ENCODE assay signal across 8 cellular contexts in genomic region chrX:134373736-134374135, GRCh38. TPM values are rescaled to one million over a fixed set of nuclear protein-coding genes. Genes with fewer than 3 reads are reported as not detected.
DNase-seq lines count a peak whose midpoint lies in the region; ATAC-seq and TF ChIP-seq lines count a peak whose summit lies in the region.

No MANE protein-coding gene starts in this region.

- H3K4me1 Mint-ChIP-seq in MCF 10A (ENCODE audit: insufficient read depth, unreplicated experiment) (no peaks in the 10 kb centered on the region), mesothelial cell of epicardium (peaks cover 11% of the 10 kb centered on the region)

- H3K36me3 Mint-ChIP-seq in MCF 10A (ENCODE audit: insufficient read depth, unreplicated experiment): peaks cover 4% of the 10 kb centered on the region
- H3K36me3 Mint-ChIP-seq in mesothelial cell of epicardium: peaks cover 3% of the 10 kb centered on the region

- POLR2A ChIA-PET in A673 (lab: Charles Lee; ENCODE audit: low non-redundant PET) (no interaction called here), MCF 10A (lab: Yijun Ruan, JAX) (no interaction called here)

- H3K4me1 ChIP-seq in A673 (ENCODE audit: insufficient read depth, low read length, poor library complexity, severe bottlenecking) (peaks cover 4% of the 10 kb centered on the region), HUES48 (ENCODE audit: control insufficient read depth, insufficient read depth, low read length) (peaks cover 25% of the 10 kb centered on the region)

- no peak for TF ChIP-seq CTCF in A673 (conservative IDR thresholded peaks at IDR 0.05; ENCODE audit: low read depth, low read length)
- TF ChIP-seq CTCF in MCF 10A (IDR thresholded peaks at IDR 0.05; ENCODE audit: unreplicated experiment): no peak
- TF ChIP-seq CTCF in mesothelial cell of epicardium (IDR thresholded peaks at IDR 0.05; ENCODE audit: unreplicated experiment): no peak

- H3K27me3 Mint-ChIP-seq in MCF 10A (ENCODE audit: insufficient read depth, unreplicated experiment) (peaks cover 33% of the 10 kb centered on the region), mesothelial cell of epicardium (ENCODE audit: low read depth) (no peaks in the 10 kb centered on the region)

- H3K4me3 ChIP-seq in A673 (ENCODE audit: low read depth, low read length, poor library complexity, severe bottlenecking) (peak overlapping the region; percentile 81), HUES48 (ENCODE audit: low read depth, low read length) (peak overlapping the region; percentile 89)

- H3K27ac ChIP-seq in A673 (ENCODE audit: low read depth, low read length, poor library complexity, severe bottlenecking): peak overlapping the region; percentile 89
- peak overlapping the region; percentile 96 for H3K27ac ChIP-seq in HUES48 (ENCODE audit: low read depth, low read length)

- CTCF ChIA-PET in A673 (lab: Charles Lee) (no interaction called here), MCF 10A (lab: Yijun Ruan, JAX) (no interaction called here)

- H3K36me3 ChIP-seq in A673 (ENCODE audit: insufficient read depth, low read length, poor library complexity, severe bottlenecking) (peaks cover 3% of the 10 kb centered on the region), HUES48 (ENCODE audit: control insufficient read depth, insufficient read depth, low read length) (peaks cover 17% of the 10 kb centered on the region)

- H3K4me3 Mint-ChIP-seq in MCF 10A (ENCODE audit: unreplicated experiment): peak overlapping the region; percentile 90
- peak overlapping the region; percentile 95 for H3K4me3 Mint-ChIP-seq in mesothelial cell of epicardium

- peak overlapping the region; percentile 86 for H3K9ac ChIP-seq in HUES48 (ENCODE audit: low read depth, low read length)

- H3K27me3 ChIP-seq in A673 (replicated peaks; ENCODE audit: insufficient read depth, low read depth, low read length, poor library complexity) (no peaks in the 10 kb centered on the region), HUES48 (ENCODE audit: control insufficient read depth, insufficient read depth, low read length) (no peaks in the 10 kb centered on the region; the same call in 1 of the 2 replicates)

- intact Hi-C loops in A673 (cut with micrococcal nuclease; ENCODE audit: unreplicated experiment) (no loop called here), MCF 10A (cut with micrococcal nuclease) (no loop called here)

- DNase-seq in A673 (ENCODE audit: low spot score) (peak; percentile 4), MCF 10A (ENCODE audit: unreplicated experiment) (peak; percentile 6), mesothelial cell of epicardium (ENCODE audit: low spot score in 2 of 2, unreplicated experiment in 2 of 2) (no peak), MV-4-11 (lab: John Stamatoyannopoulos, UW) (no peak), NCI-H1694 treated with DMSO at 0.1 percent for 48 hours (lab: John Stamatoyannopoulos, UW) (no peak), kidney glomerular epithelial cell (lab: John Stamatoyannopoulos, UW) (no peak)

- H3K27ac Mint-ChIP-seq in MCF 10A (ENCODE audit: low read depth, unreplicated experiment): peak overlapping the region; percentile 96
- peak overlapping the region; percentile 97 for H3K27ac Mint-ChIP-seq in mesothelial cell of epicardium

- H3K9me3 Mint-ChIP-seq in MCF 10A (ENCODE audit: unreplicated experiment) (no peaks in the 10 kb centered on the region), mesothelial cell of epicardium (peaks cover 9% of the 10 kb centered on the region)

- no peak for ATAC-seq in GM19467 (IDR thresholded peaks at IDR 0.05; ENCODE audit: unreplicated experiment)

- H3K9me3 ChIP-seq in A673 (ENCODE audit: low read depth, low read length, poor library complexity, severe bottlenecking) (no peaks in the 10 kb centered on the region), HUES48 (ENCODE audit: control insufficient read depth, insufficient read depth, low read length) (no peaks in the 10 kb centered on the region)

- no TSS peak for BruUV-seq in A673 (replicated peaks; lab: Mats Ljungman, UMichigan)
- no TSS peak for BruUV-seq in MCF 10A (replicated peaks; lab: Mats Ljungman, UMichigan)

RNA-seq across cellular contexts. Expression of gene PHF6, which starts 0.6 kb away (rescaled TPM):
- total RNA-seq in A673 (2021): 53.8 and 54.0 TPM in 2 replicates
- total RNA-seq in MCF 10A (2022): 37.4 and 44.0 TPM in 2 replicates
- total RNA-seq in mesothelial cell of epicardium: 43.8 to 45.5 TPM (median 45.0 TPM) in 3 replicates

Comparison
In these comparisons a context has a peak if more than half of its experiments do, and no peak if none do; other contexts are left out.
1. DNase-seq: peak in A673 (single experiment) and MCF 10A (single experiment); none in mesothelial cell of epicardium (0 of 2), MV-4-11 (single experiment), NCI-H1694 treated with DMSO at 0.1 percent for 48 hours (single experiment) and kidney glomerular epithelial cell (single experiment).